In the genomic region with DNA sequence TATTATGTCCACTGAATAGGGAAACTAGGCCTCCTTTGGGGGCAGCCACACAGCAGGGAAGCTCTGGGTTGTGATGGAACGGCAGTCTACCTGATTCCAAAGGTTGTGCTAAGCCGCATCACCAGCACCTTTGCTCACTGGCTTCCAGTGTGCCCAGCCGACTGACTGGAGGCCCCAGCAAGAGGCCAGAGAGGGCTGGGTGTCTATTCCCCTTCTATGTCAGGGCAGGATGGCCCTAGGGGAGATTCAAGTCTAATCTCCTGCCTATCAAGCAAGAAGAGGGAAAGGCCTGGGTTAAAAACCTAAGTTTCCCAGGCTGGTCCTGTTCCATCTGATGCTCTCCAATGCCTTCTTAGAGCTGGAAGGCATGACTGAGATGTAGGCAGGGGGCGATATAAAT, we compare ENCODE assay signal across 20 cellular contexts. TPM values are rescaled to one million over a fixed set of nuclear protein-coding genes. Genes with fewer than 3 reads are reported as not detected.
DNase-seq lines count a peak whose midpoint lies in the region; ATAC-seq and TF ChIP-seq lines count a peak whose summit lies in the region.
"Had no signal": no experiment of that assay in that cellular context is flagged by ENCODE, and none has a peak within 500 bp of the region (broad histone marks: within the 10 kb centered on the region; RNA-seq: fewer than 3 reads in every experiment).

No MANE protein-coding gene starts in this region.

- H4K91ac ChIP-seq in trophoblast cell (ENCODE audit: low read depth, low read length) = peak overlapping the region; percentile 50

- no peak for ATAC-seq in activated CD4-positive, alpha-beta T cell treated with anti-CD3 and anti-CD28 coated beads for 36 hours
- 0 out of 2 replicates have a peak, but pooled peaks have one; percentile 14 for ATAC-seq in Panc1
- ATAC-seq: body of pancreas had no signal

- in situ Hi-C loops in KBM-7 (cut with MboI; ENCODE audit: low pct_unique_long_range_greater_than_20kb, low sequenced_read_pairs) (no loop called here), Panc1 (cut with HindIII; ENCODE audit: low pct_unique_long_range_greater_than_20kb, low sequenced_read_pairs) (no loop called here)

- no peak overlapping the region for H4K12ac ChIP-seq in trophoblast cell (ENCODE audit: low read depth, low read length)

- H3K9ac ChIP-seq in trophoblast cell (ENCODE audit: low read length) = no peak overlapping the region

- no peak overlapping the region for H3K4ac ChIP-seq in trophoblast cell (ENCODE audit: low read depth, low read length)

- no peaks in the 10 kb centered on the region for H3K9me3 Mint-ChIP-seq in activated CD4-positive, alpha-beta T cell treated with anti-CD3 and anti-CD28 coated beads for 36 hours (ENCODE audit: low read depth)
- H3K9me3 Mint-ChIP-seq: activated T-cell treated with anti-CD3 and anti-CD28 coated beads, Interleukin-2, amount 50 U/mL, for 72 hours; CD14-positive monocyte had no signal

- H3K4me3 ChIP-seq in Panc1 (ENCODE audit: low read depth in 2 of 2, low read length in 2 of 2) (no peak overlapping the region), trophoblast cell (ENCODE audit: low read depth, low read length) (no peak overlapping the region)
- H3K4me3 ChIP-seq: body of pancreas, SK-N-MC had no signal

- DNase-seq in activated CD4-positive, alpha-beta T cell treated with anti-CD3 and anti-CD28 coated beads for 36 hours = peak; percentile 18
- no peak for DNase-seq in activated CD4-positive, alpha-beta T cell treated with anti-CD3 and anti-CD28 coated beads for 1 hour
- peak; percentile 33 for DNase-seq in KBM-7
- no peak for DNase-seq in Panc1 (ENCODE audit: low read depth, low spot score)
- no peak for DNase-seq in trophoblast cell
- no peak for DNase-seq in DMS53 treated with DMSO at 0.1 percent for 48 hours (lab: John Stamatoyannopoulos, UW; ENCODE audit: unreplicated experiment)
- no peak for DNase-seq in DMS79 (lab: John Stamatoyannopoulos, UW)
- no peak for DNase-seq in NCI-H345 treated with DMSO at 0.1 percent for 48 hours (lab: John Stamatoyannopoulos, UW; ENCODE audit: unreplicated experiment)
- DNase-seq: activated CD8-positive, alpha-beta memory T cell treated with anti-CD3 and anti-CD28 coated beads for 24 hours; activated T-cell treated with anti-CD3 and anti-CD28 coated beads, Interleukin-2, amount 50 U/mL, for 72 hours; body of pancreas; GDM1; head of caudate nucleus; NCI-H1436; NCI-H2171 treated with DMSO at 0.1 percent for 48 hours; NCI-H774; retina; T-helper 9 cell had no signal

- H2BK12ac ChIP-seq in trophoblast cell (ENCODE audit: low read length) = peak overlapping the region; percentile 67

- H3K36me3 ChIP-seq in Panc1 (ENCODE audit: control insufficient read depth, insufficient read depth, low read length) (no peaks in the 10 kb centered on the region), trophoblast cell (ENCODE audit: control insufficient read depth in 1 of 2, insufficient read depth in 2 of 2, low read length in 2 of 2) (peaks cover 1 to 4% of the 10 kb centered on the region in 2 experiments)

- BruUV-seq in Panc1 (replicated peaks; lab: Mats Ljungman, UMichigan) = no TSS peak

- H3K79me1 ChIP-seq in trophoblast cell (ENCODE audit: low read length) = peaks cover 32% of the 10 kb centered on the region

- no peak overlapping the region for H3K27ac Mint-ChIP-seq in activated CD4-positive, alpha-beta T cell treated with anti-CD3 and anti-CD28 coated beads for 36 hours
- H3K27ac Mint-ChIP-seq: activated T-cell treated with anti-CD3 and anti-CD28 coated beads, Interleukin-2, amount 50 U/mL, for 72 hours; CD14-positive monocyte had no signal

- no peak overlapping the region for H2BK120ac ChIP-seq in trophoblast cell (ENCODE audit: insufficient read depth, low read length, poor library complexity)

- intact Hi-C loops in activated CD4-positive, alpha-beta T cell treated with anti-CD3 and anti-CD28 coated beads for 36 hours (cut with DNase I, micrococcal nuclease) = no loop called here
- intact Hi-C loops in Panc1 (cut with micrococcal nuclease; ENCODE audit: unreplicated experiment) = no loop called here

- H2AK5ac ChIP-seq in trophoblast cell (ENCODE audit: low read length) = peak overlapping the region; percentile 43

- no peaks in the 10 kb centered on the region for H3K36me3 Mint-ChIP-seq in activated CD4-positive, alpha-beta T cell treated with anti-CD3 and anti-CD28 coated beads for 36 hours (ENCODE audit: low read depth)
- H3K36me3 Mint-ChIP-seq: CD14-positive monocyte had no signal

- H2AFZ ChIP-seq in trophoblast cell (ENCODE audit: insufficient read depth, low read length, poor library complexity) = no peak overlapping the region

- H3K27me3 ChIP-seq in Panc1 (ENCODE audit: control insufficient read depth, insufficient read depth, low read length) (no peaks in the 10 kb centered on the region), trophoblast cell (ENCODE audit: insufficient read depth, low read length) (no peaks in the 10 kb centered on the region)
- H3K27me3 ChIP-seq: body of pancreas had no signal

- peaks cover 4% of the 10 kb centered on the region for H3K79me2 ChIP-seq in trophoblast cell (ENCODE audit: control insufficient read depth, insufficient read depth, low read length, poor library complexity)

- CTCF ChIA-PET in activated CD4-positive, alpha-beta T cell treated with anti-CD3 and anti-CD28 coated beads for 36 hours (lab: Charles Lee) = interaction anchor here (0.5 kb wide), 1 partner anchor 77 kb away, joined by 3 read pairs; no protein-coding TSS in a partner anchor
- CTCF ChIA-PET in Panc1 (lab: Charles Lee) = no interaction called here

- H4K8ac ChIP-seq in trophoblast cell (ENCODE audit: low read depth, low read length) = no peak overlapping the region

- H3K23ac ChIP-seq in trophoblast cell (ENCODE audit: low read length) = no peak overlapping the region

- no peak overlapping the region for H3K4me3 Mint-ChIP-seq in activated CD4-positive, alpha-beta T cell treated with anti-CD3 and anti-CD28 coated beads for 36 hours
- H3K4me3 Mint-ChIP-seq: activated T-cell treated with anti-CD3 and anti-CD28 coated beads, Interleukin-2, amount 50 U/mL, for 72 hours; CD14-positive monocyte had no signal

- H3K4me2 ChIP-seq in trophoblast cell (ENCODE audit: low read length) = no peak overlapping the region

- no peaks in the 10 kb centered on the region for H3K27me3 Mint-ChIP-seq in activated CD4-positive, alpha-beta T cell treated with anti-CD3 and anti-CD28 coated beads for 36 hours

- no peaks in the 10 kb centered on the region for H3K9me3 ChIP-seq in Panc1 (ENCODE audit: control insufficient read depth, insufficient read depth, low read depth, low read length)
- H3K9me3 ChIP-seq in trophoblast cell (ENCODE audit: insufficient read depth, low read depth, low read length) = no peaks in the 10 kb centered on the region
- H3K9me3 ChIP-seq: body of pancreas had no signal

- no peak for TF ChIP-seq CTCF in Panc1 (IDR thresholded peaks at IDR 0.05)

- POLR2A ChIA-PET in activated CD4-positive, alpha-beta T cell treated with anti-CD3 and anti-CD28 coated beads for 36 hours (lab: Charles Lee) = no interaction called here
- POLR2A ChIA-PET in Panc1 (lab: Charles Lee) = interaction anchor here (0.7 kb wide), 1 partner anchor 227 kb away, joined by 6 read pairs; no protein-coding TSS in a partner anchor

- H3K14ac ChIP-seq in trophoblast cell (ENCODE audit: low read length) = peak overlapping the region; percentile 27

- no CpG with 5 or more reads among the region's 4 CpGs for WGBS in trophoblast cell (ENCODE audit: extremely low coverage, insufficient coverage, insufficient read length)

- H2BK5ac ChIP-seq in trophoblast cell (ENCODE audit: low read depth, low read length, poor library complexity) = no peak overlapping the region

- no peak overlapping the region for H3K27ac ChIP-seq in Panc1 (ENCODE audit: low read length)
- no peak overlapping the region for H3K27ac ChIP-seq in trophoblast cell (ENCODE audit: low read depth, low read length)
- H3K27ac ChIP-seq: body of pancreas, SK-N-MC had no signal

- peak overlapping the region; percentile 56 for H3K18ac ChIP-seq in trophoblast cell (ENCODE audit: low read length)

- H3K4me1 Mint-ChIP-seq in activated CD4-positive, alpha-beta T cell treated with anti-CD3 and anti-CD28 coated beads for 36 hours = no peaks in the 10 kb centered on the region
- H3K4me1 Mint-ChIP-seq: CD14-positive monocyte had no signal

- no peaks in the 10 kb centered on the region for H3K4me1 ChIP-seq in Panc1 (ENCODE audit: control insufficient read depth, insufficient read depth, low read length)
- peaks cover 22 to 33% of the 10 kb centered on the region in 2 experiments for H3K4me1 ChIP-seq in trophoblast cell (ENCODE audit: control insufficient read depth in 1 of 2, insufficient read depth in 2 of 2, low read length in 2 of 2)
- H3K4me1 ChIP-seq: body of pancreas had no signal

RNA-seq across cellular contexts. Expression of gene JPH2, which starts 53.6 kb away (rescaled TPM):
- total RNA-seq in activated CD4-positive, alpha-beta T cell treated with anti-CD3 and anti-CD28 coated beads for 36 hours = under 1 TPM; 0.07 TPM
- 0.49 TPM for total RNA-seq in Panc1 (2021; ENCODE audit: unreplicated experiment)
- polyA plus RNA-seq in Panc1 (2012; ENCODE audit: insufficient read length) = 0.27 TPM
- polyA plus RNA-seq in trophoblast cell (2013) = 13.7 and 14.2 TPM in 2 replicates
- polyA plus RNA-seq: CD14-positive monocyte had no signal

Comparison
In these comparisons a context has a peak if more than half of its experiments do, and no peak if none do; other contexts are left out.
1. DNase-seq: peak in activated CD4-positive, alpha-beta T cell treated with anti-CD3 and anti-CD28 coated beads for 36 hours (single experiment) and KBM-7 (single experiment); none in activated CD4-positive, alpha-beta T cell treated with anti-CD3 and anti-CD28 coated beads for 1 hour (single experiment), Panc1 (single experiment), trophoblast cell (0 of 2), DMS53 treated with DMSO at 0.1 percent for 48 hours (single experiment), DMS79 (single experiment) and NCI-H345 treated with DMSO at 0.1 percent for 48 hours (single experiment).